In genomic region chr5:90379652-90380051, GRCh38 we compare ENCODE assay signal across 39 cellular contexts.
"Had no signal": no experiment of that assay in that cellular context is flagged by ENCODE, and none has a peak within 500 bp of the region (broad histone marks: within the 10 kb centered on the region; RNA-seq: fewer than 3 reads in every experiment).

No MANE protein-coding gene starts in this region.

- ATAC-seq: activated CD8-positive, alpha-beta memory T cell treated with anti-CD3 and anti-CD28 coated beads, Interleukin-2, amount 10 ng/mL, durations not matched to agents 7 days and 5 days; activated T-cell treated with anti-CD3 and anti-CD28 coated beads, Interleukin-2, amount 50 U/mL, for 72 hours; activated T-helper 17 cell treated with anti-CD3 and anti-CD28 coated beads, Interleukin-2, amount 50 U/mL, for 72 hours; PC-3 had no signal

- DNase-seq: activated B cell treated with CpG ODN at 0.5 μM for 24 hours; activated CD4-positive, alpha-beta memory T cell treated with anti-CD3 and anti-CD28 coated beads, Interleukin-2, amount 10 ng/mL, durations not matched to agents 7 days and 5 days; activated CD4-positive, alpha-beta T cell treated with anti-CD3 and anti-CD28 coated beads for 1 hour; activated CD4-positive, alpha-beta T cell treated with anti-CD3 and anti-CD28 coated beads for 48 hours; activated CD8-positive, alpha-beta memory T cell treated with anti-CD3 and anti-CD28 coated beads for 24 hours; activated CD8-positive, alpha-beta memory T cell treated with anti-CD3 and anti-CD28 coated beads, Interleukin-2, amount 10 ng/mL, durations not matched to agents 7 days and 5 days; activated CD8-positive, alpha-beta memory T cell treated with anti-CD3 and anti-CD28 coated beads, Interleukin-2, amount 50 U/mL, for 48 hours; activated effector memory CD4-positive, alpha-beta T cell treated with anti-CD3 and anti-CD28 coated beads, Interleukin-2, amount 50 U/mL, for 16 hours; activated naive CD4-positive, alpha-beta T cell; activated naive CD4-positive, alpha-beta T cell treated with anti-CD3 and anti-CD28 coated beads, Interleukin-2, amount 50 U/mL, for 16 hours; activated naive CD8-positive, alpha-beta T cell treated with anti-CD3 and anti-CD28 coated beads for 36 hours; activated T-cell treated with anti-CD3 and anti-CD28 coated beads, Interleukin-2, amount 50 U/mL, for 1 hour; activated T-cell treated with anti-CD3 and anti-CD28 coated beads, Interleukin-2, amount 50 U/mL, for 72 hours; amniotic stem cell; aorta; brain microvascular endothelial cell; central memory CD4-positive, alpha-beta T cell; MM.1S; MV-4-11; NCI-H1092; NCI-H1436 treated with DMSO at 0.1 percent for 48 hours; NCI-H1694 treated with DMSO at 0.1 percent for 48 hours; NCI-H2029; NCI-H2107; NCI-H2171; NCI-H510A; NCI-H748 treated with DMSO at 0.1 percent for 48 hours; NK-92 treated with Interleukin-12 subunit alpha and Interleukin-12 subunit beta, amount 100 ng/mL, for 24 hours; PC-3; Peyer's patch; RPMI8226; SHP77 treated with DMSO at 0.1 percent for 48 hours; SK-N-SH had no signal

- H3K9me3 Mint-ChIP-seq: activated CD4-positive, alpha-beta memory T cell treated with anti-CD3 and anti-CD28 coated beads, Interleukin-2, amount 10 ng/mL, durations not matched to agents 7 days and 5 days; activated T-cell treated with anti-CD3 and anti-CD28 coated beads, Interleukin-2, amount 50 U/mL, for 72 hours; activated T-helper 17 cell treated with anti-CD3 and anti-CD28 coated beads, Interleukin-2, amount 50 U/mL, for 72 hours; T-helper 1 cell treated with Interleukin-12 subunit alpha and Interleukin-12 subunit beta and Interleukin-4 antibody, amounts not matched to agents 30 μg/mL and 1 μg/mL, for 36 hours; T-helper 2 cell treated with Interferon-gamma antibody and Interleukin-4, amounts not matched to agents 5 μg/mL and 100 μg/mL, for 36 hours had no signal

- H3K4me1 Mint-ChIP-seq: activated B cell treated with CpG ODN at 0.5 μM for 24 hours; activated CD4-positive, alpha-beta memory T cell treated with anti-CD3 and anti-CD28 coated beads, Interleukin-2, amount 10 ng/mL, durations not matched to agents 7 days and 5 days; activated CD8-positive, alpha-beta memory T cell treated with anti-CD3 and anti-CD28 coated beads, Interleukin-2, amount 10 ng/mL, durations not matched to agents 7 days and 5 days; activated naive CD8-positive, alpha-beta T cell treated with anti-CD3 and anti-CD28 coated beads for 36 hours; activated T-helper 17 cell treated with anti-CD3 and anti-CD28 coated beads, Interleukin-2, amount 50 U/mL, for 72 hours had no signal

- H3K27ac ChIP-seq: brain microvascular endothelial cell, KMS-11, Peyer's patch, SJSA1, VCaP had no signal

- H3K36me3 Mint-ChIP-seq: activated CD8-positive, alpha-beta memory T cell treated with anti-CD3 and anti-CD28 coated beads, Interleukin-2, amount 10 ng/mL, durations not matched to agents 7 days and 5 days; activated naive CD8-positive, alpha-beta T cell treated with anti-CD3 and anti-CD28 coated beads for 36 hours had no signal

- H3K4me1 ChIP-seq: Peyer's patch, SJSA1 had no signal

- H3K4me3 Mint-ChIP-seq: activated B cell treated with CpG ODN at 0.5 μM for 24 hours; activated CD4-positive, alpha-beta memory T cell treated with anti-CD3 and anti-CD28 coated beads, Interleukin-2, amount 10 ng/mL, durations not matched to agents 7 days and 5 days; activated CD8-positive, alpha-beta memory T cell treated with anti-CD3 and anti-CD28 coated beads, Interleukin-2, amount 10 ng/mL, durations not matched to agents 7 days and 5 days; activated naive CD8-positive, alpha-beta T cell treated with anti-CD3 and anti-CD28 coated beads for 36 hours; activated T-cell treated with anti-CD3 and anti-CD28 coated beads, Interleukin-2, amount 50 U/mL, for 72 hours; activated T-helper 17 cell treated with anti-CD3 and anti-CD28 coated beads, Interleukin-2, amount 50 U/mL, for 72 hours; T-helper 1 cell treated with Interleukin-12 subunit alpha and Interleukin-12 subunit beta and Interleukin-4 antibody, amounts not matched to agents 30 μg/mL and 1 μg/mL, for 36 hours; T-helper 2 cell treated with Interferon-gamma antibody and Interleukin-4, amounts not matched to agents 5 μg/mL and 100 μg/mL, for 36 hours had no signal

- H3K27me3 ChIP-seq: brain microvascular endothelial cell, Peyer's patch had no signal

- H3K27ac Mint-ChIP-seq: activated B cell treated with CpG ODN at 0.5 μM for 24 hours; activated CD4-positive, alpha-beta memory T cell treated with anti-CD3 and anti-CD28 coated beads, Interleukin-2, amount 10 ng/mL, durations not matched to agents 7 days and 5 days; activated CD8-positive, alpha-beta memory T cell treated with anti-CD3 and anti-CD28 coated beads, Interleukin-2, amount 10 ng/mL, durations not matched to agents 7 days and 5 days; activated naive CD8-positive, alpha-beta T cell treated with anti-CD3 and anti-CD28 coated beads for 36 hours; activated T-cell treated with anti-CD3 and anti-CD28 coated beads, Interleukin-2, amount 50 U/mL, for 72 hours; activated T-helper 17 cell treated with anti-CD3 and anti-CD28 coated beads, Interleukin-2, amount 50 U/mL, for 72 hours; T-helper 1 cell treated with Interleukin-12 subunit alpha and Interleukin-12 subunit beta and Interleukin-4 antibody, amounts not matched to agents 30 μg/mL and 1 μg/mL, for 36 hours; T-helper 2 cell treated with Interferon-gamma antibody and Interleukin-4, amounts not matched to agents 5 μg/mL and 100 μg/mL, for 36 hours had no signal

- H3K9me3 ChIP-seq: Peyer's patch, SJSA1, SK-N-SH had no signal

- H3K4me2 ChIP-seq: KMS-11, SK-N-SH had no signal

- H3K36me3 ChIP-seq: brain microvascular endothelial cell, Peyer's patch, SJSA1 had no signal

- H3K4me3 ChIP-seq: Peyer's patch, SJSA1 had no signal

- H3K9me2 ChIP-seq: SK-N-SH had no signal
